ENCODE assay signal across 8 cellular contexts in the genomic region with DNA sequence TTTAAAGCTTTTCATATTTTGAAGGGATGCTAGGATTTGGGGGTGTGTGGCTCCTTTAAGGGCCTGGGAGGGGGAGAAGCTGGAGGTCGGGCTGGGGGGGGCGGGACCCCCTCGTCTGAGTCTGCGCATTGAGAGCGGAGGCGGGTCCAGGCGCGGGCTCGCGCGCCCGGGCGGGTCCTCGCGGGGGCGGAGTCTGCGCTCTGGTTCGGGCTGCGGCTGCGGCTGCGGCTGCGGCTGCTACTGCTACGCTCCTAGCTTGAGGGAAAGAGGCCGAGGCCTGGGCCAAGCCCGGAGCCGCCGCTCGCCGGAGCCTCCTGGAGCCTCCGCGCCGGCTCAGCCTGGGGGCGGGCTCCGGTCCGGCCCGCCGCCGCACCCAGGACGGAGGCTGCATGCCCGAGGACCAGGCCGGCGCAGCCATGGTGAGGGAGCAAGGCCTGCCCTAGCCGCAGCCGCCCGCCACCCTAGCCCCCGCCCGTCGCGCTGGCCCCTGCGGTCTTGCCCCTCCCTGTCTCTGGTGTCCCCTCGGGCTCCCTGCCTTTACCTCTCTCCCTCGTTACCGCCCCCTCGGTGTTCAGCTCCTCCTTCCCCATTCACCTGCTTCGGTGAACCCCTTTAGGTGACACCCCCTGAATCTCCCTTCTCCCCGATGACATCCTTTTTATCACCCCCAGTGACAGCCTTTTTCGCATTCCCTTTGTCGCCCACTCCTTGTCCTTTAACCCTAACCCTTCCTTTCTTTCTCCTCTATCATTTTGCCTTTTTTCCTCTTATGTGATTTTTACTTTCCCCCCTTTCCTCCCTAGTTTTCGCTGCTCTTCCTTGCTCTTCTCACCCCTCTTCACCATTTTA. TPM values are rescaled to one million over a fixed set of nuclear protein-coding genes. Genes with fewer than 3 reads are reported as not detected.
DNase-seq lines count a peak whose midpoint lies in the region; ATAC-seq and TF ChIP-seq lines count a peak whose summit lies in the region.

TSS of gene ZYG11B (plus strand) at position 189 of the 849 bp plus-strand sequence. CDS start at position 390, 201 bp downstream.

- DNase-seq in AG08395 (ENCODE audit: low spot score), result peak; percentile 100
- DNase-seq in NCI-H345 (lab: John Stamatoyannopoulos, UW), result peak; percentile 91
- DNase-seq in activated B cell treated with CpG ODN at 0.5 μM for 24 hours, result peak; percentile 90
- DNase-seq in caudate nucleus (lab: John Stamatoyannopoulos, UW), result peak in 60 of 61 donors; percentile 33 to 96 (median 85)
- DNase-seq in inferior parietal cortex (ENCODE audit: extremely low spot score), result peak; percentile 81
- peak; percentile 77 to 84 for DNase-seq in stimulated activated CD4-positive, alpha-beta T cell treated with anti-CD3 and anti-CD28 coated beads, Interleukin-12 subunit alpha, Interleukin-12 subunit beta, amount 100 ng/mL, for 24 hours (ENCODE audit: low read depth in 2 of 2)

- intact Hi-C loops in activated B cell treated with CpG ODN at 0.5 μM for 24 hours (cut with micrococcal nuclease), result loop anchor here (1.0 to 5.0 kb wide), 8 partner anchors 23 to 1161 kb away; partner anchors contain the start of genes BTF3L4, COA7, CPT2 and ORC1

- CTCF ChIA-PET in activated B cell treated with CpG ODN at 0.5 μM for 24 hours (lab: Charles Lee), result interaction anchor here (0.9 to 1.9 kb wide), 3 partner anchors 22 to 25 kb away, joined by 3 to 6 read pairs (median 4); no protein-coding TSS in a partner anchor

- peak; percentile 95 for ATAC-seq in GM19023 (IDR thresholded peaks at IDR 0.05; ENCODE audit: unreplicated experiment)
- peak; percentile 90 for ATAC-seq in HG03196 (IDR thresholded peaks at IDR 0.05; ENCODE audit: unreplicated experiment)
- ATAC-seq in activated B cell treated with CpG ODN at 0.5 μM for 24 hours (ENCODE audit: low read depth), result peak; percentile 94

- peaks cover 35% of the 10 kb centered on the region for H3K4me1 Mint-ChIP-seq in activated B cell treated with CpG ODN at 0.5 μM for 24 hours

- POLR2A ChIA-PET in activated B cell treated with CpG ODN at 0.5 μM for 24 hours (lab: Charles Lee), result interaction anchor here (0.8 to 3.7 kb wide), 6 partner anchors 14 to 173 kb away, joined by 3 to 39 read pairs (median 4); partner anchors contain the start of genes COA7, TUT4 and ZYG11A

- H3K27ac Mint-ChIP-seq in activated B cell treated with CpG ODN at 0.5 μM for 24 hours, result peak within 1 kb of the TSS; percentile 85

- no peaks in the 10 kb centered on the region for H3K9me3 Mint-ChIP-seq in activated B cell treated with CpG ODN at 0.5 μM for 24 hours

- H3K27ac ChIP-seq in caudate nucleus (ENCODE audit: low read depth, low read length), result peak within 1 kb of the TSS; percentile 62

- TF ChIP-seq CTCF in activated B cell treated with CpG ODN at 0.5 μM for 24 hours (IDR thresholded peaks at IDR 0.05), result no peak

- peaks cover 2% of the 10 kb centered on the region for H3K36me3 Mint-ChIP-seq in activated B cell treated with CpG ODN at 0.5 μM for 24 hours (ENCODE audit: low read depth)

- H3K27me3 Mint-ChIP-seq in activated B cell treated with CpG ODN at 0.5 μM for 24 hours, result no peaks in the 10 kb centered on the region

- peak within 1 kb of the TSS; percentile 91 for H3K4me3 Mint-ChIP-seq in activated B cell treated with CpG ODN at 0.5 μM for 24 hours

RNA-seq across cellular contexts. Expression of gene ZYG11B, which starts in this region (rescaled TPM):
- total RNA-seq in activated B cell treated with CpG ODN at 0.5 μM for 24 hours, result 14.9 and 17.3 TPM in 2 replicates

Comparison
In these comparisons a context has a peak if more than half of its experiments do, and no peak if none do; other contexts are left out.
1. Peak in every context shown above with its lines: DNase-seq, ATAC-seq and H3K27ac ChIP-seq.